Comparison of ENCODE assay signal across 8 cellular contexts in genomic region chr22:37633693-37634504, GRCh38. TPM values are rescaled to one million over a fixed set of nuclear protein-coding genes. Genes with fewer than 3 reads are reported as not detected.
DNase-seq lines count a peak whose midpoint lies in the region; ATAC-seq and TF ChIP-seq lines count a peak whose summit lies in the region.

No MANE protein-coding gene starts in this region.

- H3K27ac Mint-ChIP-seq in activated naive CD4-positive, alpha-beta T cell treated with anti-CD3 and anti-CD28 coated beads for 36 hours = peak overlapping the region; percentile 83

- H3K27me3 ChIP-seq in ACC112 (ENCODE audit: insufficient read depth, low read length) = no peaks in the 10 kb centered on the region
- H3K27me3 ChIP-seq in NT2/D1 (ENCODE audit: insufficient read depth, insufficient read length) = no peaks in the 10 kb centered on the region
- H3K27me3 ChIP-seq in aorta (ENCODE audit: control insufficient read depth in 1 of 2, insufficient read depth in 2 of 2, low read length in 1 of 2) = no peaks in the 10 kb centered on the region

- DNase-seq in NT2/D1 (ENCODE audit: low read depth, low spot score) = no peak
- DNase-seq in activated naive CD4-positive, alpha-beta T cell treated with anti-CD3 and anti-CD28 coated beads for 36 hours = peak; percentile 79
- peak; percentile 62 to 93 (median 84) for DNase-seq in head of caudate nucleus
- DNase-seq in omental fat pad (ENCODE audit: low spot score) = no peak
- DNase-seq in aorta = peak; percentile 93 to 96

- H2AFZ ChIP-seq in ACC112 (ENCODE audit: low read length, unreplicated experiment) = no peak overlapping the region

- 4% methylated on average over 24 of the region's 24 CpGs for WGBS in aorta, 2 donors

- H3K9ac ChIP-seq in NT2/D1 (ENCODE audit: insufficient read length, low read depth) = peak overlapping the region; percentile 74

- no peaks in the 10 kb centered on the region for H3K36me3 Mint-ChIP-seq in activated naive CD4-positive, alpha-beta T cell treated with anti-CD3 and anti-CD28 coated beads for 36 hours (ENCODE audit: low read depth)

- no peak for TF ChIP-seq CTCF in omental fat pad (IDR thresholded peaks at IDR 0.05)

- ATAC-seq in GM18520 (IDR thresholded peaks at IDR 0.05; ENCODE audit: unreplicated experiment) (peak; percentile 41), HG02943 (IDR thresholded peaks at IDR 0.05; ENCODE audit: low read depth, unreplicated experiment) (peak; percentile 44), omental fat pad (ENCODE audit: low FRiP score) (peak; percentile 41), aorta (ENCODE audit: low FRiP score) (peak; percentile 87)

- peak overlapping the region; percentile 58 for H3K27ac ChIP-seq in ACC112 (ENCODE audit: low read depth, low read length)
- peak overlapping the region in 1 of 2 donors; percentile 39 for H3K27ac ChIP-seq in aorta (ENCODE audit: low read depth in 1 of 2, low read length in 2 of 2)

- no peaks in the 10 kb centered on the region for H3K9me3 ChIP-seq in NT2/D1 (ENCODE audit: insufficient read depth, low read length)
- no peaks in the 10 kb centered on the region for H3K9me3 ChIP-seq in aorta (ENCODE audit: control insufficient read depth, low read length)

- no peaks in the 10 kb centered on the region for H3K27me3 Mint-ChIP-seq in activated naive CD4-positive, alpha-beta T cell treated with anti-CD3 and anti-CD28 coated beads for 36 hours (ENCODE audit: low read depth)

- H3K4me3 ChIP-seq in ACC112 (ENCODE audit: low read depth, low read length) (peak overlapping the region; percentile 11; the same call in 1 of the 2 replicates), NT2/D1 (ENCODE audit: insufficient read length, low read depth) (no peak overlapping the region), aorta (ENCODE audit: low read length in 2 of 2) (no peak overlapping the region)

- H3K4me3 Mint-ChIP-seq in activated naive CD4-positive, alpha-beta T cell treated with anti-CD3 and anti-CD28 coated beads for 36 hours = peak overlapping the region; percentile 54

- peaks cover 27% of the 10 kb centered on the region for H3K4me1 ChIP-seq in ACC112 (ENCODE audit: control insufficient read depth, insufficient read depth, low read length, unreplicated experiment)
- peaks cover 35% of the 10 kb centered on the region for H3K4me1 ChIP-seq in NT2/D1 (ENCODE audit: insufficient read depth, insufficient read length)
- H3K4me1 ChIP-seq in aorta (ENCODE audit: control insufficient read depth in 1 of 2, insufficient read depth in 2 of 2, low read length in 2 of 2) = no peaks in the 10 kb centered on the region

- no peaks in the 10 kb centered on the region for H3K36me3 ChIP-seq in ACC112 (ENCODE audit: insufficient read depth, low read length)
- H3K36me3 ChIP-seq in NT2/D1 (ENCODE audit: insufficient read depth, insufficient read length, low read length) = peaks cover 42% of the 10 kb centered on the region
- no peaks in the 10 kb centered on the region for H3K36me3 ChIP-seq in aorta (ENCODE audit: control insufficient read depth in 1 of 2, insufficient read depth in 2 of 2, low read length in 1 of 2)

- no peaks in the 10 kb centered on the region for H3K9me3 Mint-ChIP-seq in activated naive CD4-positive, alpha-beta T cell treated with anti-CD3 and anti-CD28 coated beads for 36 hours

- no peaks in the 10 kb centered on the region for H3K79me2 ChIP-seq in ACC112 (ENCODE audit: control insufficient read depth, insufficient read depth, low read length, unreplicated experiment)

- intact Hi-C loops in activated naive CD4-positive, alpha-beta T cell treated with anti-CD3 and anti-CD28 coated beads for 36 hours (cut with micrococcal nuclease) = loop anchor here (1.0 kb wide), 2 partner anchors 11 to 26 kb away; partner anchors contain the start of gene GGA1
- intact Hi-C loops in head of caudate nucleus (cut with DNase I) = no loop called here
- intact Hi-C loops in aorta (cut with DNase I) = no loop called here

- H3K4me1 Mint-ChIP-seq in activated naive CD4-positive, alpha-beta T cell treated with anti-CD3 and anti-CD28 coated beads for 36 hours (ENCODE audit: low read depth) = peaks cover 56% of the 10 kb centered on the region

- CTCF ChIA-PET in activated naive CD4-positive, alpha-beta T cell treated with anti-CD3 and anti-CD28 coated beads for 36 hours (lab: Charles Lee) = interaction anchor here (0.7 to 5.7 kb wide), 6 partner anchors 9 to 48 kb away, joined by 3 to 91 read pairs (median 24); partner anchors contain the start of gene PDXP

RNA-seq across cellular contexts. Expression of gene SH3BP1, which starts 5.6 kb away (rescaled TPM):
- 10 to 100 TPM; 45.9 to 51.0 TPM for total RNA-seq in activated naive CD4-positive, alpha-beta T cell treated with anti-CD3 and anti-CD28 coated beads for 36 hours
- total RNA-seq in omental fat pad (10 to 100 TPM in 1 of 4 donors, 1 to 10 TPM in 3; 3.6 to 11.5 (median 8.2) TPM), aorta (10 to 100 TPM in 1 of 2 donors, 1 to 10 TPM in 1; 7.2 to 18.2 TPM)
- 10 to 100 TPM in 1 of 2 donors, 1 to 10 TPM in 1; 3.5 to 14.8 TPM for polyA plus RNA-seq in aorta

RNA-seq across cellular contexts. Expression of gene PDXP, which starts 24.6 kb away (rescaled TPM):
- 10 to 100 TPM; 17.4 to 19.2 TPM for total RNA-seq in activated naive CD4-positive, alpha-beta T cell treated with anti-CD3 and anti-CD28 coated beads for 36 hours
- total RNA-seq in omental fat pad (1 to 10 TPM; 3.8 to 5.4 (median 4.3) TPM), aorta (1 to 10 TPM; 4.0 to 5.5 TPM)
- 10 to 100 TPM in 1 of 2 donors, 1 to 10 TPM in 1; 4.7 to 16.2 TPM for polyA plus RNA-seq in aorta

RNA-seq across cellular contexts. Expression of gene GGA1, which starts 25.3 kb away (rescaled TPM):
- 10 to 100 TPM; 46.1 to 49.1 TPM for total RNA-seq in activated naive CD4-positive, alpha-beta T cell treated with anti-CD3 and anti-CD28 coated beads for 36 hours
- total RNA-seq in omental fat pad (10 to 100 TPM; 28.7 to 50.7 (median 33.9) TPM), aorta (10 to 100 TPM; 35.7 to 62.7 TPM)
- polyA plus RNA-seq in aorta = 10 to 100 TPM; 14.4 to 68.7 TPM

RNA-seq across cellular contexts. Expression of gene LGALS1, which starts 41.5 kb away (rescaled TPM):
- total RNA-seq in activated naive CD4-positive, alpha-beta T cell treated with anti-CD3 and anti-CD28 coated beads for 36 hours = 10 to 100 TPM; 62.7 to 70.2 TPM
- 1,000 to 10,000 TPM; 1,558 to 2,934 (median 2,167) TPM for total RNA-seq in omental fat pad
- 1,000 to 10,000 TPM; 1,050 to 1,178 TPM for total RNA-seq in aorta
- 1,000 to 10,000 TPM; 1,845 to 3,139 TPM for polyA plus RNA-seq in aorta

RNA-seq across cellular contexts. Expression of gene NOL12, which starts 52.2 kb away (rescaled TPM):
- total RNA-seq in activated naive CD4-positive, alpha-beta T cell treated with anti-CD3 and anti-CD28 coated beads for 36 hours = 10 to 100 TPM; 26.7 to 30.4 TPM
- 10 to 100 TPM; 16.4 to 34.8 (median 21.4) TPM for total RNA-seq in omental fat pad
- total RNA-seq in aorta = 10 to 100 TPM; 11.1 to 15.4 TPM
- 10 to 100 TPM; 13.0 to 19.0 TPM for polyA plus RNA-seq in aorta

Comparison
In these comparisons a context has a peak if more than half of its experiments do, and no peak if none do; other contexts are left out.
1. DNase-seq: peak in activated naive CD4-positive, alpha-beta T cell treated with anti-CD3 and anti-CD28 coated beads for 36 hours (single experiment), head of caudate nucleus (42 of 42) and aorta (2 of 2); none in NT2/D1 (single experiment) and omental fat pad (single experiment).
2. Peak in every context shown above with its lines, with median percentiles within 50 percentile points of each other: ATAC-seq.